ENCODE assay signal across 8 cellular contexts in genomic region chr13:44972956-44973581, GRCh38. TPM values are rescaled to one million over a fixed set of nuclear protein-coding genes. Genes with fewer than 3 reads are reported as not detected.
DNase-seq lines count a peak whose midpoint lies in the region; ATAC-seq and TF ChIP-seq lines count a peak whose summit lies in the region.

No MANE protein-coding gene starts in this region.

- intact Hi-C loops in mammary epithelial cell (cut with micrococcal nuclease) = loop anchor here (1.0 to 10.0 kb wide), 3 partner anchors 338 to 419 kb away; partner anchors contain the start of gene TSC22D1

- no peak overlapping the region for H3K27ac ChIP-seq in mammary epithelial cell (ENCODE audit: insufficient read depth, low read depth, low read length)

- peaks cover 14% of the 10 kb centered on the region for H3K79me2 ChIP-seq in mammary epithelial cell (ENCODE audit: insufficient read depth, low read length)

- H3K36me3 ChIP-seq in mammary epithelial cell (ENCODE audit: insufficient read depth, low read length) (peaks cover 3% of the 10 kb centered on the region), MG63 (peaks cover 34% of the 10 kb centered on the region)

- ATAC-seq in HG03521 (IDR thresholded peaks at IDR 0.05; ENCODE audit: unreplicated experiment) = no peak

- H3K9ac ChIP-seq in mammary epithelial cell (ENCODE audit: insufficient read depth, low read length) = no peak overlapping the region

- peaks cover 3% of the 10 kb centered on the region for H3K4me1 ChIP-seq in mammary epithelial cell (ENCODE audit: insufficient read depth, low read length)

- no peak overlapping the region for H3K4me2 ChIP-seq in mammary epithelial cell (ENCODE audit: insufficient read depth, low read depth, low read length)

- no peaks in the 10 kb centered on the region for H3K27me3 ChIP-seq in mammary epithelial cell (ENCODE audit: insufficient read depth, low read length)
- no peaks in the 10 kb centered on the region for H3K27me3 ChIP-seq in MG63

- H4K20me1 ChIP-seq in mammary epithelial cell (ENCODE audit: insufficient read depth, low read length) = no peaks in the 10 kb centered on the region

- H3K4me3 ChIP-seq in mammary epithelial cell (replicated peaks in 1 of 3; ENCODE audit: insufficient read depth in 1 of 3, low read depth in 2 of 3, low read length in 3 of 3) (no peak overlapping the region), MG63 (no peak overlapping the region)

- dilution Hi-C loops in mammary epithelial cell (cut with HindIII; ENCODE audit: low sequenced_read_pairs) = no loop called here

- TF ChIP-seq CTCF in mammary epithelial cell (conservative IDR thresholded peaks at IDR 0.05 in 1 of 2, IDR thresholded peaks at IDR 0.05 in 1 of 2; ENCODE audit: extremely low read depth in 1 of 2, insufficient read depth in 1 of 2, low read depth in 1 of 2, low read length in 2 of 2) = peak; percentile 34 to 49

- DNase-seq in EH (ENCODE audit: low read depth) (peak; percentile 44), M059J (ENCODE audit: low read depth) (peak; percentile 33), mammary epithelial cell (no peak), midbrain (lab: John Stamatoyannopoulos, UW) (peak; percentile 12), MG63 (no peak), SIG-M5 treated with dmso at 0.1 percent for 504 hours (lab: John Stamatoyannopoulos, UW; ENCODE audit: unreplicated experiment) (no peak), NCI-H1048 (lab: John Stamatoyannopoulos, UW) (no peak)

- no peak overlapping the region for H2AFZ ChIP-seq in mammary epithelial cell (ENCODE audit: low read depth, low read length)

- H3K9me3 ChIP-seq in mammary epithelial cell (replicated peaks; ENCODE audit: insufficient read depth, low read length) (no peaks in the 10 kb centered on the region), MG63 (no peaks in the 10 kb centered on the region)

- CTCF ChIA-PET in mammary epithelial cell (lab: Charles Lee; ENCODE audit: low non-redundant PET) = interaction anchor here (0.7 to 0.9 kb wide), 2 partner anchors 489 to 493 kb away, joined by 4 read pairs; no protein-coding TSS in a partner anchor

- 2% methylated on average over 3 of the region's 3 CpGs for WGBS in mammary epithelial cell (ENCODE audit: low coverage, missing lambda C conversion rate)

- in situ Hi-C loops in mammary epithelial cell (cut with MboI; ENCODE audit: low sequenced_read_pairs in 2 of 2) = loop anchor here in 1 of 2 donors (25.0 kb wide), 1 partner anchor 1061 kb away; no protein-coding TSS in a partner anchor

- BruUV-seq in mammary epithelial cell (replicated peaks; lab: Mats Ljungman, UMichigan) = no TSS peak

RNA-seq across cellular contexts. Expression of gene NUFIP1, which starts 16.2 kb away (rescaled TPM):
- 3.9 and 5.8 TPM in 2 replicates for total RNA-seq in M059J (2014; rRNA removed; shearing (Covaris generic))
- 1 to 10 TPM; 2.8 to 9.4 TPM for total RNA-seq in mammary epithelial cell
- 4.0 TPM for polyA plus RNA-seq in mammary epithelial cell
- 2.6 TPM for polyA minus RNA-seq in mammary epithelial cell
- total RNA-seq in MG63 (2014; rRNA removed; shearing (Covaris generic); ENCODE audit: low replicate concordance) = 6.1 and 6.7 TPM in 2 replicates

RNA-seq across cellular contexts. Expression of gene GPALPP1, which starts 16.3 kb away (rescaled TPM):
- total RNA-seq in M059J (2014; rRNA removed; shearing (Covaris generic)) = 13.4 and 25.8 TPM in 2 replicates
- total RNA-seq in mammary epithelial cell = 10 to 100 TPM; 21.4 to 26.0 TPM
- polyA plus RNA-seq in mammary epithelial cell = 9.2 TPM
- polyA minus RNA-seq in mammary epithelial cell = 21.9 TPM
- 27.3 and 56.8 TPM in 2 replicates for total RNA-seq in MG63 (2014; rRNA removed; shearing (Covaris generic); ENCODE audit: low replicate concordance)

Comparison
In these comparisons a context has a peak if more than half of its experiments do, and no peak if none do; other contexts are left out.
1. DNase-seq: peak in EH (single experiment), M059J (single experiment) and midbrain (single experiment); none in mammary epithelial cell (single experiment), MG63 (single experiment), SIG-M5 treated with dmso at 0.1 percent for 504 hours (single experiment) and NCI-H1048 (single experiment).